In the genomic region with DNA sequence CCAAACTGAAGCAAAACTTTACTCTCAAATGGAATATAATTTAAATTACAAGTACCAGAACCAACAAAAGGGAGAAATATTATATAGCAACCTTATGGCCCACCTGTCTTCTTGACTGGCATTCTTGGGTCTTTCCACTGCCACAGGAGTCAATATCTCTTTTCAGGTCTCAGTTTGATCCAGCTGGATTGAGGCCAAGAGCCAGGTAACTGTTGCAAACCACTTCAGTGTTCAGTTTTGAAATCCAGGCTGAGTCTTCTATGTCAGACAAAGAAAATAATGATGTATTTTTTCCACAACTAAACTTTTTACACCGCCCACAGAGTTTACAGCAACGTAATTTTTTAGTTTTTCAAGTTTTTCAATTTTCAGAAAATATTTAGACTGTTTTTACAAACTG, we compare ENCODE assay signal across 11 cellular contexts. TPM values are rescaled to one million over a fixed set of nuclear protein-coding genes. Genes with fewer than 3 reads are reported as not detected.
DNase-seq lines count a peak whose midpoint lies in the region; ATAC-seq and TF ChIP-seq lines count a peak whose summit lies in the region.
"Had no signal": no experiment of that assay in that cellular context is flagged by ENCODE, and none has a peak within 500 bp of the region (broad histone marks: within the 10 kb centered on the region; RNA-seq: fewer than 3 reads in every experiment).

No MANE protein-coding gene starts in this region.

- H3K79me2 ChIP-seq in SK-N-SH (ENCODE audit: insufficient read depth) = peaks cover 31% of the 10 kb centered on the region
- H3K79me2 ChIP-seq in OCI-LY3 (ENCODE audit: low read length) = peaks cover 31% of the 10 kb centered on the region

- DNase-seq in SK-N-SH (no peak), fibroblast of pulmonary artery (ENCODE audit: low read depth) (no peak), GM20000 (ENCODE audit: low spot score) (no peak), Peyer's patch (no peak), NCI-H526 treated with DMSO at 0.1 percent for 48 hours (lab: John Stamatoyannopoulos, UW) (no peak)
- DNase-seq: activated gamma-delta T cell, BE2C, NCI-H446 treated with DMSO at 0.1 percent for 48 hours had no signal

- TF ChIP-seq CTCF in SK-N-SH (IDR thresholded peaks at IDR 0.05) (no peak), OCI-LY3 (IDR thresholded peaks at IDR 0.05; ENCODE audit: low read depth, low read length) (no peak), fibroblast of pulmonary artery (IDR thresholded peaks at IDR 0.05; ENCODE audit: low read length, missing control alignments) (no peak), GM20000 (IDR thresholded peaks at IDR 0.05; ENCODE audit: extremely low read depth, missing control alignments) (no peak), Peyer's patch (IDR thresholded peaks at IDR 0.05) (no peak)

- TF ChIP-seq POLR2A in Peyer's patch (IDR thresholded peaks at IDR 0.05) = no peak

- H3K27ac ChIP-seq in SK-N-SH (ENCODE audit: low read depth in 2 of 2, low read length in 1 of 2) (no peak overlapping the region; a peak in 1 of 4 replicates), OCI-LY3 (ENCODE audit: low read length) (no peak overlapping the region), Peyer's patch (peak overlapping the region in 1 of 4 donors; percentile 78)

- no peak for ATAC-seq in SK-N-SH treated with all-trans-retinoic acid at 6 μM for 48 hours

- peak overlapping the region in 1 of 2 experiments; percentile 72; a peak in 1 of 4 replicates for H3K4me3 ChIP-seq in SK-N-SH (ENCODE audit: low read depth in 2 of 2, low read length in 1 of 2)
- H3K4me3 ChIP-seq in OCI-LY3 (ENCODE audit: low read length) = peak overlapping the region; percentile 87
- H3K4me3 ChIP-seq in fibroblast of pulmonary artery (replicated peaks; ENCODE audit: low read depth, low read length) = peak overlapping the region; percentile 95
- H3K4me3 ChIP-seq in skeletal muscle satellite cell (ENCODE audit: low read length) = peak overlapping the region; percentile 82
- H3K4me3 ChIP-seq in Peyer's patch = no peak overlapping the region

- TF ChIP-seq RAD21 in SK-N-SH (IDR thresholded peaks at IDR 0.05; ENCODE audit: low read length) = no peak

- H3K9ac ChIP-seq in SK-N-SH (no peak overlapping the region), OCI-LY3 (ENCODE audit: low read length) (peak overlapping the region; percentile 86; the same call in 1 of the 2 replicates), skeletal muscle satellite cell (ENCODE audit: low read depth, low read length) (peak overlapping the region; percentile 81)

- H3K4me2 ChIP-seq in SK-N-SH = peak overlapping the region; percentile 82
- H3K4me2 ChIP-seq in OCI-LY3 (ENCODE audit: low read length) = peak overlapping the region; percentile 98
- H3K4me2 ChIP-seq in skeletal muscle satellite cell (ENCODE audit: low read length) = peak overlapping the region; percentile 99

- H3F3A ChIP-seq in SK-N-SH (replicated peaks; ENCODE audit: insufficient read depth) = no peaks in the 10 kb centered on the region

- POLR2A ChIA-PET in SK-N-SH (lab: Yijun Ruan, JAX) = no interaction called here

- H4K20me1 ChIP-seq in SK-N-SH (ENCODE audit: insufficient read depth) = no peaks in the 10 kb centered on the region
- no peaks in the 10 kb centered on the region for H4K20me1 ChIP-seq in OCI-LY3 (ENCODE audit: insufficient read depth, low read length)

- H3K9me3 ChIP-seq in SK-N-SH (no peaks in the 10 kb centered on the region), OCI-LY3 (ENCODE audit: insufficient read depth, low read length) (no peaks in the 10 kb centered on the region), skeletal muscle satellite cell (replicated peaks; ENCODE audit: low read length) (no peaks in the 10 kb centered on the region), Peyer's patch (no peaks in the 10 kb centered on the region)
- H3K9me3 ChIP-seq: BE2C had no signal

- peak overlapping the region; percentile 78 for H2AFZ ChIP-seq in SK-N-SH (ENCODE audit: low read depth)
- H2AFZ ChIP-seq in OCI-LY3 (ENCODE audit: low read depth, low read length) = peak overlapping the region; percentile 97; the same call in 1 of the 2 replicates

- no peaks in the 10 kb centered on the region for H3K9me2 ChIP-seq in SK-N-SH

- no peak for TF ChIP-seq EP300 in SK-N-SH (IDR thresholded peaks at IDR 0.05; ENCODE audit: borderline replicate concordance in 1 of 2, low read depth in 1 of 2, low read length in 1 of 2)

- CTCF ChIA-PET in SK-N-SH (lab: Yijun Ruan, JAX) = interaction anchor here (0.8 to 1.4 kb wide), 2 partner anchors 9 to 37 kb away, joined by 3 to 4 read pairs; no protein-coding TSS in a partner anchor

- H3K36me3 ChIP-seq in SK-N-SH (replicated peaks in 1 of 2; ENCODE audit: control insufficient read depth in 1 of 2, insufficient read depth in 2 of 2, low read length in 1 of 2) (peaks cover 4 to 7% of the 10 kb centered on the region in 2 experiments), OCI-LY3 (replicated peaks; ENCODE audit: low read depth, low read length) (peaks cover 7% of the 10 kb centered on the region), skeletal muscle satellite cell (ENCODE audit: insufficient read depth, low read length) (peaks cover 7% of the 10 kb centered on the region), Peyer's patch (peaks cover 0 to 7% (median 0%) of the 10 kb centered on the region in 3 donors)
- H3K36me3 ChIP-seq: BE2C had no signal

- H3K27me3 ChIP-seq in SK-N-SH (ENCODE audit: insufficient read depth) (no peaks in the 10 kb centered on the region), OCI-LY3 (ENCODE audit: low read depth, low read length) (no peaks in the 10 kb centered on the region), skeletal muscle satellite cell (ENCODE audit: control insufficient read depth, insufficient read depth, low read length) (no peaks in the 10 kb centered on the region), Peyer's patch (no peaks in the 10 kb centered on the region)

- peaks cover 0 to 3% of the 10 kb centered on the region in 2 experiments; a peak in 3 of 4 replicates for H3K4me1 ChIP-seq in SK-N-SH (ENCODE audit: control insufficient read depth in 1 of 2, insufficient read depth in 2 of 2, low read depth in 1 of 2, low read length in 1 of 2)
- H3K4me1 ChIP-seq in OCI-LY3 (ENCODE audit: low read length) = peaks cover 21% of the 10 kb centered on the region
- peaks cover 9% of the 10 kb centered on the region for H3K4me1 ChIP-seq in skeletal muscle satellite cell (ENCODE audit: control insufficient read depth, insufficient read depth, low read length)
- peaks cover 0 to 20% (median 0%) of the 10 kb centered on the region in 4 donors for H3K4me1 ChIP-seq in Peyer's patch
- H3K4me1 ChIP-seq: BE2C had no signal

- WGBS in SK-N-SH (ENCODE audit: low lambda C conversion rate) = 86% methylated on average over 2 of the region's 2 CpGs

TF ChIP-seq in SK-N-SH, 30 proteins besides CTCF, POLR2A, EP300 and RAD21 (continues in another document):
- TF ChIP-seq CHD2 (IDR thresholded peaks at IDR 0.05; ENCODE audit: low read length, partially characterized antibody) (no peak), GATA2 (CRISPR knock-in tag; IDR thresholded peaks at IDR 0.05) (no peak), SIN3A (IDR thresholded peaks at IDR 0.05; ENCODE audit: borderline replicate concordance, low read depth, low read length) (no peak), TCF12 (IDR thresholded peaks at IDR 0.05) (no peak)

TF ChIP-seq in SK-N-SH treated with all-trans-retinoic acid at 6 μM for 48 hours, 23 proteins besides CTCF, POLR2A, EP300 and RAD21:
- TF ChIP-seq ESRRG (CRISPR knock-in tag; IDR thresholded peaks at IDR 0.05) (no peak), CSDC2 (CRISPR knock-in tag; IDR thresholded peaks at IDR 0.05) (no peak), PPARA (CRISPR knock-in tag; IDR thresholded peaks at IDR 0.05; ENCODE audit: borderline replicate concordance) (no peak)
TF ChIP-seq in SK-N-SH treated with all-trans-retinoic acid at 6 μM for 48 hours: peak in this region for 0.

RNA-seq across cellular contexts. Expression of a gene that starts 0.6 kb away (rescaled TPM):
- 0.21 and 0.31 TPM in 2 replicates for polyA plus RNA-seq in SK-N-SH (2012; rRNA removed)
- 0.28 and 0.31 TPM in 2 replicates for polyA plus RNA-seq in SK-N-SH (2012; cell fraction: cytosol; rRNA removed)
- polyA plus RNA-seq in SK-N-SH (2012; cell fraction: nucleus; rRNA removed) = 0.43 and 0.80 TPM in 2 replicates
- 0.25 and 0.66 TPM in 2 replicates for total RNA-seq in skeletal muscle satellite cell (2012; rRNA removed)
- 1 to 10 TPM in 3 of 4 donors, under 1 TPM in 1; 0.18 to 8.3 (median 2.5) TPM for total RNA-seq in Peyer's patch

RNA-seq across cellular contexts. Expression of a gene that starts 1.9 kb away (rescaled TPM):
- polyA plus RNA-seq in SK-N-SH (2012; rRNA removed) = 27.7 and 45.0 TPM in 2 replicates
- polyA plus RNA-seq in SK-N-SH (2012; cell fraction: cytosol; rRNA removed) = 53.6 and 68.2 TPM in 2 replicates
- polyA plus RNA-seq in SK-N-SH (2012; cell fraction: nucleus; rRNA removed) = 13.1 and 31.1 TPM in 2 replicates
- total RNA-seq in skeletal muscle satellite cell (2012; rRNA removed) = 57.4 and 65.4 TPM in 2 replicates
- total RNA-seq in Peyer's patch = 10 to 100 TPM; 26.9 to 52.8 (median 39.9) TPM

RNA-seq across cellular contexts. Expression of a gene that starts 21.3 kb away (rescaled TPM):
- 30.5 and 37.1 TPM in 2 replicates for polyA plus RNA-seq in SK-N-SH (2012; rRNA removed)
- polyA plus RNA-seq in SK-N-SH (2012; cell fraction: cytosol; rRNA removed) = 48.4 and 70.0 TPM in 2 replicates
- 9.8 and 13.7 TPM in 2 replicates for polyA plus RNA-seq in SK-N-SH (2012; cell fraction: nucleus; rRNA removed)
- 49.1 and 68.7 TPM in 2 replicates for total RNA-seq in skeletal muscle satellite cell (2012; rRNA removed)
- total RNA-seq in Peyer's patch = 10 to 100 TPM in 3 of 4 donors, not detected in 1; 10.3 to 21.7 (median 13.8) TPM

RNA-seq across cellular contexts. Expression of a gene that starts 38.4 kb away (rescaled TPM):
- polyA plus RNA-seq in SK-N-SH (2012; rRNA removed) = 50.5 and 62.1 TPM in 2 replicates
- 14.6 and 16.3 TPM in 2 replicates for polyA plus RNA-seq in SK-N-SH (2012; cell fraction: cytosol; rRNA removed)
- 325 and 378 TPM in 2 replicates for polyA plus RNA-seq in SK-N-SH (2012; cell fraction: nucleus; rRNA removed)
- 23.4 and 31.7 TPM in 2 replicates for total RNA-seq in skeletal muscle satellite cell (2012; rRNA removed)
- 100 to 1,000 TPM in 1 of 4 donors, 10 to 100 TPM in 3; 63.2 to 162 (median 90.5) TPM for total RNA-seq in Peyer's patch

RNA-seq across cellular contexts. Expression of a gene that starts 59.5 kb away (rescaled TPM):
- 3.9 and 4.1 TPM in 2 replicates for polyA plus RNA-seq in SK-N-SH (2012; rRNA removed)
- 4.5 and 4.9 TPM in 2 replicates for polyA plus RNA-seq in SK-N-SH (2012; cell fraction: cytosol; rRNA removed)
- 4.3 and 5.0 TPM in 2 replicates for polyA plus RNA-seq in SK-N-SH (2012; cell fraction: nucleus; rRNA removed)
- 3.7 and 4.6 TPM in 2 replicates for total RNA-seq in skeletal muscle satellite cell (2012; rRNA removed)
- total RNA-seq in Peyer's patch = 10 to 100 TPM in 1 of 4 donors, 1 to 10 TPM in 3; 2.5 to 14.0 (median 7.7) TPM

Comparison
In these comparisons a context has a peak if more than half of its experiments do, and no peak if none do; other contexts are left out.
1. H3K4me3 ChIP-seq: peak in OCI-LY3 (single experiment), fibroblast of pulmonary artery (single experiment) and skeletal muscle satellite cell (single experiment); none in Peyer's patch (0 of 4).
2. Peak in every context shown above with its lines, with median percentiles within 50 percentile points of each other: H3K4me2 ChIP-seq.